Comparison of ENCODE assay signal across 24 cellular contexts in genomic region chr6:36460916-36461315, GRCh38.
"Had no signal": no experiment of that assay in that cellular context is flagged by ENCODE, and none has a peak within 500 bp of the region (broad histone marks: within the 10 kb centered on the region; RNA-seq: fewer than 3 reads in every experiment).

No MANE protein-coding gene starts in this region.

- DNase-seq: activated CD4-positive, alpha-beta T cell treated with anti-CD3 and anti-CD28 coated beads for 48 hours; activated CD4-positive, alpha-beta T cell treated with anti-CD3 and anti-CD28 coated beads, Interleukin-2, amount 50 U/mL, for 1 hour; activated CD4-positive, alpha-beta T cell treated with anti-CD3 and anti-CD28 coated beads, Interleukin-2, amount 50 U/mL, for 48 hours; activated CD8-positive, alpha-beta memory T cell treated with anti-CD3 and anti-CD28 coated beads for 24 hours; activated CD8-positive, alpha-beta T cell treated with anti-CD3 and anti-CD28 coated beads for 36 hours; activated effector memory CD4-positive, alpha-beta T cell treated with Interleukin-2 at 50 U/mL for 16 hours; activated gamma-delta T cell treated with Interleukin-2 at 50 U/mL for 16 hours; activated naive CD4-positive, alpha-beta T cell treated with anti-CD3 and anti-CD28 coated beads, Interleukin-2, amount 50 U/mL, for 16 hours; activated naive CD4-positive, alpha-beta T cell treated with Interleukin-2 at 50 U/mL for 16 hours; activated T-cell treated with anti-CD3 and anti-CD28 coated beads, Interleukin-2, amount 50 U/mL, for 4 hours; amniotic stem cell; anterior cingulate cortex; brain microvascular endothelial cell; dorsolateral prefrontal cortex; effector memory CD4-positive, alpha-beta T cell; endodermal cell; erythroblast; foreskin keratinocyte; gastrocnemius medialis; heart right ventricle; T-helper 17 cell; T1000 had no signal

- FAIRE-seq: astrocyte, bronchial epithelial cell had no signal
